Comparison of ENCODE assay signal across 18 cellular contexts in genomic region chr1:81471255-81471654, GRCh38.
"Had no signal": no experiment of that assay in that cellular context is flagged by ENCODE, and none has a peak within 500 bp of the region (broad histone marks: within the 10 kb centered on the region; RNA-seq: fewer than 3 reads in every experiment).

No MANE protein-coding gene starts in this region.

- H3K27ac ChIP-seq: epithelial cell of prostate, esophagus muscularis mucosa, hepatocyte, left ventricle myocardium inferior had no signal

- H3K27ac Mint-ChIP-seq: dendritic cell treated with granulocyte-macrophage colony-stimulating factor and Interleukin-4, amounts not matched to agents 40 ng/mL and 50 ng/mL, for 4 days; effector memory CD8-positive, alpha-beta T cell; naive thymus-derived CD4-positive, alpha-beta T cell; nephron progenitor cell; type B pancreatic cell had no signal

- H3K36me3 Mint-ChIP-seq: naive thymus-derived CD4-positive, alpha-beta T cell; type B pancreatic cell had no signal

- DNase-seq: effector memory CD8-positive, alpha-beta T cell; foreskin fibroblast; kidney; left cardiac atrium; left ventricle myocardium inferior; mesendoderm; naive thymus-derived CD4-positive, alpha-beta T cell; nephron progenitor cell; posterior cingulate gyrus; stimulated activated CD4-positive, alpha-beta T cell treated with anti-CD3 and anti-CD28 coated beads, Interleukin-2, amount 100 ng/mL, for 24 hours; stimulated activated naive CD4-positive, alpha-beta T cell had no signal

- H3K36me3 ChIP-seq: esophagus muscularis mucosa, left ventricle myocardium inferior had no signal

- H3K27me3 ChIP-seq: esophagus muscularis mucosa, hepatocyte had no signal

- H3K4me3 Mint-ChIP-seq: dendritic cell treated with granulocyte-macrophage colony-stimulating factor and Interleukin-4, amounts not matched to agents 40 ng/mL and 50 ng/mL, for 4 days; effector memory CD8-positive, alpha-beta T cell; naive thymus-derived CD4-positive, alpha-beta T cell; nephron progenitor cell; type B pancreatic cell had no signal

- H2AFZ ChIP-seq: hepatocyte had no signal

- H3K4me1 Mint-ChIP-seq: naive thymus-derived CD4-positive, alpha-beta T cell had no signal

- H3K79me2 ChIP-seq: hepatocyte had no signal

- H3K9me3 ChIP-seq: esophagus muscularis mucosa, left ventricle myocardium inferior had no signal

- ATAC-seq: effector memory CD8-positive, alpha-beta T cell; left cardiac atrium; naive thymus-derived CD4-positive, alpha-beta T cell; sciatic nerve had no signal

- H3K4me1 ChIP-seq: esophagus muscularis mucosa had no signal

- H3K9me3 Mint-ChIP-seq: dendritic cell treated with granulocyte-macrophage colony-stimulating factor and Interleukin-4, amounts not matched to agents 40 ng/mL and 50 ng/mL, for 4 days; naive thymus-derived CD4-positive, alpha-beta T cell; nephron progenitor cell; type B pancreatic cell had no signal

- H3K4me3 ChIP-seq: esophagus muscularis mucosa, hepatocyte, left ventricle myocardium inferior, lung had no signal

- H3K4me2 ChIP-seq: hepatocyte had no signal

- H3K27me3 Mint-ChIP-seq: dendritic cell treated with granulocyte-macrophage colony-stimulating factor and Interleukin-4, amounts not matched to agents 40 ng/mL and 50 ng/mL, for 4 days; effector memory CD8-positive, alpha-beta T cell; naive thymus-derived CD4-positive, alpha-beta T cell had no signal
